ENCODE assay signal across 8 cellular contexts in genomic region chr16:88453621-88454314, GRCh38. TPM values are rescaled to one million over a fixed set of nuclear protein-coding genes. Genes with fewer than 3 reads are reported as not detected.
DNase-seq lines count a peak whose midpoint lies in the region; ATAC-seq and TF ChIP-seq lines count a peak whose summit lies in the region.

No MANE protein-coding gene starts in this region.

- peaks cover 33% of the 10 kb centered on the region for H3K4me1 ChIP-seq in SJSA1 (replicated peaks)

- DNase-seq in DMS53 (lab: John Stamatoyannopoulos, UW), result peak; percentile 26
- no peak for DNase-seq in DMS53 treated with DMSO at 0.1 percent for 48 hours (lab: John Stamatoyannopoulos, UW; ENCODE audit: unreplicated experiment)
- peak in 1 of 2 experiments; percentile 35 for DNase-seq in SJSA1 (ENCODE audit: low read depth in 1 of 2, low spot score in 2 of 2)
- DNase-seq in effector memory CD8-positive, alpha-beta T cell, result peak in 1 of 3 experiments; percentile 19
- DNase-seq in neural crest cell (ENCODE audit: low read depth, low spot score), result no peak
- DNase-seq in COLO829 (ENCODE audit: low spot score), result no peak

- H3K4me1 Mint-ChIP-seq in effector memory CD8-positive, alpha-beta T cell (ENCODE audit: low read depth in 2 of 2), result peaks cover 23 to 24% of the 10 kb centered on the region in 2 donors
- H3K4me1 Mint-ChIP-seq in neural crest cell, result peaks cover 5% of the 10 kb centered on the region

- peak overlapping the region; percentile 94 to 95 for H3K27ac Mint-ChIP-seq in effector memory CD8-positive, alpha-beta T cell
- H3K27ac Mint-ChIP-seq in neural crest cell (ENCODE audit: unreplicated experiment), result no peak overlapping the region

- no peaks in the 10 kb centered on the region for H3K36me3 ChIP-seq in SJSA1

- H3K27me3 Mint-ChIP-seq in effector memory CD8-positive, alpha-beta T cell, result no peaks in the 10 kb centered on the region
- H3K27me3 Mint-ChIP-seq in neural crest cell (ENCODE audit: low read depth), result peaks cover 32% of the 10 kb centered on the region

- no peak overlapping the region for H3K27ac ChIP-seq in SJSA1

- peaks cover 40% of the 10 kb centered on the region for H3K36me3 Mint-ChIP-seq in effector memory CD8-positive, alpha-beta T cell (ENCODE audit: insufficient read depth)
- H3K36me3 Mint-ChIP-seq in neural crest cell (ENCODE audit: low read depth), result no peaks in the 10 kb centered on the region

- peak overlapping the region; percentile 64 for H3K4me3 ChIP-seq in SJSA1

- H3K27me3 ChIP-seq in SJSA1 (replicated peaks), result peaks cover 5% of the 10 kb centered on the region; the same call in 1 of the 2 replicates

- ATAC-seq in effector memory CD8-positive, alpha-beta T cell (replicated peaks), result no peak
- ATAC-seq in HG02852 (IDR thresholded peaks at IDR 0.05; ENCODE audit: unreplicated experiment) (no peak), HG02938 (IDR thresholded peaks at IDR 0.05; ENCODE audit: unreplicated experiment) (no peak)

- TF ChIP-seq CTCF in neural crest cell (conservative IDR thresholded peaks at IDR 0.05), result no peak

- H3K9me3 Mint-ChIP-seq in effector memory CD8-positive, alpha-beta T cell, result no peaks in the 10 kb centered on the region
- H3K9me3 Mint-ChIP-seq in neural crest cell, result no peaks in the 10 kb centered on the region

- H3K4me3 Mint-ChIP-seq in effector memory CD8-positive, alpha-beta T cell, result peak overlapping the region; percentile 90 to 91
- H3K4me3 Mint-ChIP-seq in neural crest cell, result peak overlapping the region; percentile 82

- no peaks in the 10 kb centered on the region for H3K9me3 ChIP-seq in SJSA1 (replicated peaks)

RNA-seq across cellular contexts. Expression of gene ZFPM1, which starts 0.7 kb away (rescaled TPM):
- 0.38 and 0.92 TPM in 2 replicates for total RNA-seq in SJSA1 (2014; rRNA removed; shearing (Covaris generic))
- total RNA-seq in neural crest cell, result 11.1 and 11.2 TPM in 2 replicates
